In the genomic region with DNA sequence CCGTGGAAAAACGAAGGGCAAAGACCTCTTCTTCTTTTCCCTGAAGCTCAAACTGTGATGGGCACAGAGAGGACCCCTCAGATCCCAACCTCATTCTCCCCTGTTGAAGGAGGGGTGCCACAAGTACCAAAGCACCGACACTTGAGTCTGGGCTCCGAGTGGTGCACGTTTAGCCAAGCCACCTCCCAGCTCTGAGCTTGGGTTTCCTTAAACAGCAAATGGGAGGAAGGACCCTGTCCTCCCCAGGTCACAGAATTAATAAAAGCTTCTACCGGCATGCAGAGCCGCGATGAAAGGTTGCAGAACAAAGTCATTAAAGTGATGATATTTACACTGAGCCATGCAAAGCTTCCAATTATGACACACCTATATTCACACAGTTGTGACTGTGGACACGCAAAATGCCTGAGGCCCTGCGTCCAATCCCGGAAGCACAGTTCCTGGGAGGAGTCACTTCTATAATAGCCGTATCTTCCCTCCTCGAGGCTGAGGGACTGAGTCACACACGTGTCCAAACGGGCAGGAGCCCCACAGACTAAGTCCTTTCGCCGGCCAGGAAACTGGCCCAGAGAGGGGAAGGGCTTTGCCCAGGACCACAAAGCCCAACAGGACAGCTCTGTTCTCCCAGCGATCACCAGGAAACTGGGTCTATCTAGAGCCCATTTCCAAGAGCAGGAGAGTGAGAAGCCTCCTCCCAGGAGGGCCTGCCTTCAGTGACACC, we compare ENCODE assay signal across 1 cellular context.
TF ChIP-seq lines count a peak whose summit lies in the region.

No MANE protein-coding gene starts in this region.

TF ChIP-seq in IMR-90, 13 proteins besides CTCF, POLR2A, EP300 and RAD21:
- TF ChIP-seq NFE2L2 (IDR thresholded peaks at IDR 0.05; ENCODE audit: low read depth, low read length) = no peak
- TF ChIP-seq MXI1 (IDR thresholded peaks at IDR 0.05; ENCODE audit: borderline replicate concordance, low read depth, low read length) = peak; percentile 90
- TF ChIP-seq SMC3 (IDR thresholded peaks at IDR 0.05; ENCODE audit: low read depth, low read length) = no peak
- no peak for TF ChIP-seq FOS (IDR thresholded peaks at IDR 0.05; ENCODE audit: low read depth, low read length)
- TF ChIP-seq CEBPB (IDR thresholded peaks at IDR 0.05; ENCODE audit: low read depth, low read length) = 0 out of 2 replicates have a peak, but pooled peaks have one; percentile 15
- no peak for TF ChIP-seq MAFK (IDR thresholded peaks at IDR 0.05; ENCODE audit: low read depth, low read length)
- TF ChIP-seq, protein P1, sequence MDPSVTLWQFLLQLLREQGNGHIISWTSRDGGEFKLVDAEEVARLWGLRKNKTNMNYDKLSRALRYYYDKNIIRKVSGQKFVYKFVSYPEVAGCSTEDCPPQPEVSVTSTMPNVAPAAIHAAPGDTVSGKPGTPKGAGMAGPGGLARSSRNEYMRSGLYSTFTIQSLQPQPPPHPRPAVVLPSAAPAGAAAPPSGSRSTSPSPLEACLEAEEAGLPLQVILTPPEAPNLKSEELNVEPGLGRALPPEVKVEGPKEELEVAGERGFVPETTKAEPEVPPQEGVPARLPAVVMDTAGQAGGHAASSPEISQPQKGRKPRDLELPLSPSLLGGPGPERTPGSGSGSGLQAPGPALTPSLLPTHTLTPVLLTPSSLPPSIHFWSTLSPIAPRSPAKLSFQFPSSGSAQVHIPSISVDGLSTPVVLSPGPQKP (IDR thresholded peaks at IDR 0.05; ENCODE audit: borderline replicate concordance, low read depth, low read length) = no peak
- peak; percentile 19; the same call in 1 of the 2 replicates for TF ChIP-seq RFX5 (IDR thresholded peaks at IDR 0.05; ENCODE audit: low read depth, low read length)
- TF ChIP-seq MAZ (IDR thresholded peaks at IDR 0.05; ENCODE audit: borderline replicate concordance, low read depth, low read length) = no peak
- no peak for TF ChIP-seq CHD1 (IDR thresholded peaks at IDR 0.05; ENCODE audit: low read depth, low read length)
- TF ChIP-seq RCOR1 (IDR thresholded peaks at IDR 0.05; ENCODE audit: insufficient replicate concordance, low read length) = no peak
- TF ChIP-seq, protein P2, sequence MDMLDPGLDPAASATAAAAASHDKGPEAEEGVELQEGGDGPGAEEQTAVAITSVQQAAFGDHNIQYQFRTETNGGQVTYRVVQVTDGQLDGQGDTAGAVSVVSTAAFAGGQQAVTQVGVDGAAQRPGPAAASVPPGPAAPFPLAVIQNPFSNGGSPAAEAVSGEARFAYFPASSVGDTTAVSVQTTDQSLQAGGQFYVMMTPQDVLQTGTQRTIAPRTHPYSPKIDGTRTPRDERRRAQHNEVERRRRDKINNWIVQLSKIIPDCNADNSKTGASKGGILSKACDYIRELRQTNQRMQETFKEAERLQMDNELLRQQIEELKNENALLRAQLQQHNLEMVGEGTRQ (IDR thresholded peaks at IDR 0.05; ENCODE audit: low read depth, low read length) = peak; percentile 73; the same call in 1 of the 2 replicates
- TF ChIP-seq BHLHE40 (IDR thresholded peaks at IDR 0.05; ENCODE audit: low read depth, low read length) = peak; percentile 93
